Comparison of ENCODE assay signal across 8 cellular contexts in the genomic region with DNA sequence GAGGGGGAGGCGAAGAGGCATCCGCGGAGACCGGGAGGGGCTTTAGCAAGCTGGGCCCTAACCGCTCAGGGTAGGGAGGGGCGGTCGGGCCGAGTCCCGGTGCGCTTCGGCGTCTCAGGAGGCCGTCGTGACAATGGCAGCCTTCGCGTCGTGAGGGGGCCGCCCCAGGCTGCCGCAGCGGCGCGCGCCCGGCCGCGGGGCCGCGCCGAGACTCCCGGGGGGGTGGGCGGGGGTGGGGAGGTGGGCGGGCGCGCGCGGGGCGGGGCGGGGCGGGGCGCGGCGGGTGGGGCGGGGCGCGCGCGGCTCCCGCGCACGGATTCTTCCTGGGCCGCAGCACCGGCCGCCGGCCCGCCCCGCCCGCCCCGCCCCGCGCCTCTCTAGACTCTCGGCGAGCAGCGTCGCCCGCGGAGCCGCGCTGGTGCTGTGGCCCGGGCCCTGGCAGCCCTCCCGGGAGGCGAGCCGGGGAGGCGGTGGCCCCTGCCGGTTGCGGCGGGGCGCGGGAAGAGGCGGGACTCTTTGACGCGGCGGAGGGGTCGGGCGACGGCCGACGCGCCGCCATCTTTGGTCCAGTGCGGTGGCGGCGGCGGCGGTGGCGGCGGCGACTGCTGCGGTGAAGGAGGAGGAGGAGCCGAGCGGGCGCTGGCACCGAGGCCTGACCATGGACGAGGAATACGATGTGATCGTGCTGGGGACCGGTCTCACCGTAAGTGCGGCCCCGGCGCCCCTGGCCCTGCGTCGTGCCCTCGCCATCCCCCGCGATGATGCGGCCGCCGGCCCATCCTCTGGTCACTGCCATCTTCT. TPM values are rescaled to one million over a fixed set of nuclear protein-coding genes. Genes with fewer than 3 reads are reported as not detected.
DNase-seq lines count a peak whose midpoint lies in the region; ATAC-seq and TF ChIP-seq lines count a peak whose summit lies in the region.

A gene (plus strand): TSS at position 558 of the 801 bp plus-strand sequence. CDS start 101 bp downstream, at position 659.

- CTCF ChIA-PET in CD4-positive, alpha-beta T cell (lab: Charles Lee), result no interaction called here

- peak within 1 kb of the TSS; percentile 90 for H3K4me3 Mint-ChIP-seq in CD4-positive, alpha-beta T cell
- H3K4me3 Mint-ChIP-seq in activated T-cell treated with anti-CD3 and anti-CD28 coated beads, Interleukin-2, amount 50 U/mL, for 4 hours, result peak within 1 kb of the TSS; percentile 86

- POLR2A ChIA-PET in CD4-positive, alpha-beta T cell (lab: Charles Lee), result interaction anchor here (0.6 kb wide), 1 partner anchor 49 kb away, joined by 4 read pairs; no protein-coding TSS in a partner anchor

- H3K36me3 Mint-ChIP-seq in CD4-positive, alpha-beta T cell (ENCODE audit: low read depth), result peaks cover 34% of the 10 kb centered on the region
- peaks cover 2% of the 10 kb centered on the region for H3K36me3 Mint-ChIP-seq in activated T-cell treated with anti-CD3 and anti-CD28 coated beads, Interleukin-2, amount 50 U/mL, for 4 hours (ENCODE audit: insufficient read depth)

- intact Hi-C loops in CD4-positive, alpha-beta T cell (cut with DNase I, micrococcal nuclease), result loop anchor here (2.0 to 10.0 kb wide), 3 partner anchors 22 to 48 kb away; a partner anchor contains a TSS

- no peaks in the 10 kb centered on the region for H3K9me3 ChIP-seq in CD4-positive, alpha-beta T cell (ENCODE audit: control insufficient read depth, low read length)
- no peaks in the 10 kb centered on the region for H3K9me3 ChIP-seq in esophagus (ENCODE audit: control insufficient read depth in 2 of 2, insufficient read depth in 1 of 2, low read depth in 1 of 2, low read length in 1 of 2)
- no peaks in the 10 kb centered on the region for H3K9me3 ChIP-seq in thoracic aorta

- WGBS in esophagus, 2 donors, result 0 to 31% methylated on average over 41 to 106 of the region's 118 CpGs

- no peaks in the 10 kb centered on the region for H3K27me3 ChIP-seq in CD4-positive, alpha-beta T cell (ENCODE audit: control insufficient read depth, insufficient read depth, low read length)
- H3K27me3 ChIP-seq in H7 (ENCODE audit: control insufficient read depth, insufficient read depth, low read length) (no peaks in the 10 kb centered on the region), esophagus (ENCODE audit: control insufficient read depth in 1 of 2, insufficient read depth in 2 of 2, low read length in 2 of 2) (no peaks in the 10 kb centered on the region), thoracic aorta (replicated peaks; ENCODE audit: insufficient read depth) (no peaks in the 10 kb centered on the region)

- H3K4me3 ChIP-seq in H7 (ENCODE audit: insufficient read depth, low read depth, low read length) (peak within 1 kb of the TSS; percentile 84), esophagus (ENCODE audit: low read depth in 1 of 2, low read length in 2 of 2) (peak within 1 kb of the TSS; percentile 49 to 78), thoracic aorta (peak within 1 kb of the TSS; percentile 78)

- no peaks in the 10 kb centered on the region for H3K9me3 Mint-ChIP-seq in CD4-positive, alpha-beta T cell
- no peaks in the 10 kb centered on the region for H3K9me3 Mint-ChIP-seq in activated T-cell treated with anti-CD3 and anti-CD28 coated beads, Interleukin-2, amount 50 U/mL, for 4 hours

- peaks cover under 1 to 2% of the 10 kb centered on the region in 2 donors for H3K4me1 ChIP-seq in esophagus (ENCODE audit: control insufficient read depth in 2 of 2, insufficient read depth in 2 of 2, low read length in 1 of 2)
- H3K4me1 ChIP-seq in thoracic aorta (ENCODE audit: control insufficient read depth in 1 of 2, low read depth in 2 of 2), result peaks cover 0 to 13% of the 10 kb centered on the region in 2 donors

- peak within 1 kb of the TSS; percentile 72 for H3K27ac ChIP-seq in CD4-positive, alpha-beta T cell (ENCODE audit: low read depth, low read length)
- H3K27ac ChIP-seq in esophagus (ENCODE audit: low read depth in 2 of 2, low read length in 1 of 2) (peak within 1 kb of the TSS; percentile 89 to 92), thoracic aorta (peak within 1 kb of the TSS; percentile 71 to 72)

- peaks cover 9% of the 10 kb centered on the region for H3K4me1 Mint-ChIP-seq in CD4-positive, alpha-beta T cell (ENCODE audit: low read depth)
- H3K4me1 Mint-ChIP-seq in activated T-cell treated with anti-CD3 and anti-CD28 coated beads, Interleukin-2, amount 50 U/mL, for 4 hours (ENCODE audit: low read depth), result peaks cover 24% of the 10 kb centered on the region

- H3K27me3 Mint-ChIP-seq in CD4-positive, alpha-beta T cell, result no peaks in the 10 kb centered on the region
- no peaks in the 10 kb centered on the region for H3K27me3 Mint-ChIP-seq in activated T-cell treated with anti-CD3 and anti-CD28 coated beads, Interleukin-2, amount 50 U/mL, for 4 hours (ENCODE audit: low read depth)

- no peak for TF ChIP-seq CTCF in CD4-positive, alpha-beta T cell (IDR thresholded peaks at IDR 0.05)
- TF ChIP-seq CTCF in thoracic aorta (IDR thresholded peaks at IDR 0.05), result no peak

- peaks cover 5% of the 10 kb centered on the region for H3K36me3 ChIP-seq in H7 (replicated peaks; ENCODE audit: control insufficient read depth, insufficient read depth, low read length)
- H3K36me3 ChIP-seq in esophagus (ENCODE audit: control insufficient read depth in 2 of 2, insufficient read depth in 2 of 2, low read length in 1 of 2), result peaks cover 0 to 37% of the 10 kb centered on the region in 2 donors
- no peaks in the 10 kb centered on the region for H3K36me3 ChIP-seq in thoracic aorta

- DNase-seq in CD4-positive, alpha-beta T cell, result peak; percentile 30 to 61 (median 44)
- DNase-seq in H7, result peak; percentile 94
- peak; percentile 53 for DNase-seq in NCI-H526 treated with DMSO at 0.1 percent for 48 hours (lab: John Stamatoyannopoulos, UW)
- peak; percentile 48 for DNase-seq in activated T-cell treated with anti-CD3 and anti-CD28 coated beads, Interleukin-2, amount 50 U/mL, for 4 hours
- DNase-seq in myocyte (ENCODE audit: low read depth), result peak; percentile 49
- no peak for DNase-seq in thoracic aorta (ENCODE audit: low spot score)

- peak within 1 kb of the TSS; percentile 93 for H3K27ac Mint-ChIP-seq in CD4-positive, alpha-beta T cell

- ATAC-seq in CD4-positive, alpha-beta T cell (ENCODE audit: poor library complexity), result peak; percentile 77
- peak; percentile 67 to 77 for ATAC-seq in activated T-cell treated with anti-CD3 and anti-CD28 coated beads, Interleukin-2, amount 50 U/mL, for 4 hours
- ATAC-seq in thoracic aorta (ENCODE audit: insufficient number of reproducible peaks, low FRiP score, low read depth), result peak; percentile 41
- ATAC-seq in GM18520 (IDR thresholded peaks at IDR 0.05; ENCODE audit: unreplicated experiment), result no peak

RNA-seq across cellular contexts. Expression of the gene that starts here (rescaled TPM):
- 100 to 1,000 TPM; 144 to 145 TPM for total RNA-seq in CD4-positive, alpha-beta T cell
- 128 and 143 TPM in 2 replicates for total RNA-seq in H7 (2014; rRNA removed; shearing (Covaris generic))
- total RNA-seq in activated T-cell treated with anti-CD3 and anti-CD28 coated beads, Interleukin-2, amount 50 U/mL, for 4 hours, result 100 to 1,000 TPM; 107 to 126 (median 116) TPM
- 10 to 100 TPM; 46.4 to 63.5 TPM for polyA plus RNA-seq in esophagus
- total RNA-seq in myocyte, result 125 TPM in 2 replicates
- 175 TPM for polyA plus RNA-seq in myocyte (2012)
- 100 to 1,000 TPM in 1 of 2 donors, 10 to 100 TPM in 1; 99.4 to 151 TPM for total RNA-seq in thoracic aorta
